In genomic region chr15:39051931-39052705, GRCh38 we compare ENCODE assay signal across 30 cellular contexts.
DNase-seq lines count a peak whose midpoint lies in the region; ATAC-seq and TF ChIP-seq lines count a peak whose summit lies in the region.
"Had no signal": no experiment of that assay in that cellular context is flagged by ENCODE, and none has a peak within 500 bp of the region (broad histone marks: within the 10 kb centered on the region; RNA-seq: fewer than 3 reads in every experiment).

No MANE protein-coding gene starts in this region.

- ATAC-seq in stimulated activated memory B cell treated with anti-CD40 and anti-IgM and Interleukin-4, amounts not matched to agents 10 μg/mL and 1 μg/mL and 100 μg/mL, for 72 hours = no peak
- ATAC-seq: GM12878, GM23338, Right ventricle myocardium inferior, SK-N-SH treated with all-trans-retinoic acid at 6 μM for 48 hours had no signal

- H3K79me2 ChIP-seq in osteoblast (ENCODE audit: insufficient read depth, low read length) = no peaks in the 10 kb centered on the region

- no peak overlapping the region for H3K4me2 ChIP-seq in osteoblast (ENCODE audit: insufficient read depth, low read length)
- H3K4me2 ChIP-seq: GM23338, KMS-11, PC-9 had no signal

- H3K27ac Mint-ChIP-seq in stimulated activated memory B cell treated with anti-CD40 and anti-IgM and Interleukin-4, amounts not matched to agents 10 μg/mL and 1 μg/mL and 100 μg/mL, for 72 hours = no peak overlapping the region

- peaks cover 19% of the 10 kb centered on the region for H3K9me3 Mint-ChIP-seq in stimulated activated memory B cell treated with anti-CD40 and anti-IgM and Interleukin-4, amounts not matched to agents 10 μg/mL and 1 μg/mL and 100 μg/mL, for 72 hours

- no peaks in the 10 kb centered on the region for H3K27me3 ChIP-seq in osteoblast (ENCODE audit: insufficient read depth, low read length)
- H3K27me3 ChIP-seq: SJCRH30 had no signal

- no peak overlapping the region for H3K27ac ChIP-seq in osteoblast (ENCODE audit: low read depth, low read length)
- H3K27ac ChIP-seq: KMS-11, PC-9, SJCRH30 had no signal

- no peaks in the 10 kb centered on the region for H4K20me1 ChIP-seq in osteoblast (ENCODE audit: insufficient read depth, low read length)

- no peak overlapping the region for H3K4me3 Mint-ChIP-seq in stimulated activated memory B cell treated with anti-CD40 and anti-IgM and Interleukin-4, amounts not matched to agents 10 μg/mL and 1 μg/mL and 100 μg/mL, for 72 hours
- H3K4me3 Mint-ChIP-seq: GM23338 had no signal

- no peaks in the 10 kb centered on the region for H3K36me3 Mint-ChIP-seq in stimulated activated memory B cell treated with anti-CD40 and anti-IgM and Interleukin-4, amounts not matched to agents 10 μg/mL and 1 μg/mL and 100 μg/mL, for 72 hours

- H3K9me3 ChIP-seq in osteoblast (ENCODE audit: low read depth, low read length) = no peaks in the 10 kb centered on the region
- H3K9me3 ChIP-seq: HAP-1 had no signal

- H3K4me1 Mint-ChIP-seq in stimulated activated memory B cell treated with anti-CD40 and anti-IgM and Interleukin-4, amounts not matched to agents 10 μg/mL and 1 μg/mL and 100 μg/mL, for 72 hours = no peaks in the 10 kb centered on the region
- H3K4me1 Mint-ChIP-seq: GM23338 had no signal

- no peaks in the 10 kb centered on the region for H3K27me3 Mint-ChIP-seq in stimulated activated memory B cell treated with anti-CD40 and anti-IgM and Interleukin-4, amounts not matched to agents 10 μg/mL and 1 μg/mL and 100 μg/mL, for 72 hours

- TF ChIP-seq CTCF in osteoblast (IDR thresholded peaks at IDR 0.05; ENCODE audit: extremely low read depth, low read depth, low read length) = no peak

- no peaks in the 10 kb centered on the region for H3K4me1 ChIP-seq in osteoblast (ENCODE audit: insufficient read depth, low read length)
- H3K4me1 ChIP-seq: HAP-1, SJCRH30 had no signal

- H3K36me3 ChIP-seq in osteoblast (ENCODE audit: insufficient read depth, low read length) = no peaks in the 10 kb centered on the region
- H3K36me3 ChIP-seq: HAP-1, SJCRH30 had no signal

- peak; percentile 93 for DNase-seq in DMS 273 (lab: John Stamatoyannopoulos, UW; ENCODE audit: unreplicated experiment)
- peak; percentile 74 for DNase-seq in NCI-H2171 (lab: John Stamatoyannopoulos, UW)
- peak; percentile 51 for DNase-seq in NCI-H82 (lab: John Stamatoyannopoulos, UW)
- DNase-seq in cerebellum (ENCODE audit: low spot score) = peak; percentile 57
- no peak for DNase-seq in osteoblast (ENCODE audit: insufficient read length, low spot score, missing footprints)
- no peak for DNase-seq in stimulated activated CD4-positive, alpha-beta T cell treated with anti-CD3 and anti-CD28 coated beads, Interleukin-4, amount 100 ng/mL, for 24 hours
- DNase-seq in T1000 (lab: John Stamatoyannopoulos, UW) = no peak
- DNase-seq: 8988T; ACHN; Calu3; DMS53; GDM1; IMR-90; MM.1S; NCI-H1048; NCI-H1417; NCI-H187 treated with DMSO at 0.1 percent for 48 hours; NCI-H2107; NCI-H510A; NCI-H748 treated with DMSO at 0.1 percent for 48 hours; NK-92 treated with Interleukin-12 subunit alpha and Interleukin-12 subunit beta, amount 100 ng/mL, for 24 hours; PC-9; SJCRH30 had no signal

- H2AFZ ChIP-seq in osteoblast (ENCODE audit: low read length) = no peak overlapping the region
- H2AFZ ChIP-seq: GM23338, PC-9 had no signal

- H3K4me3 ChIP-seq in osteoblast (ENCODE audit: insufficient read depth, low read length) = no peak overlapping the region
- H3K4me3 ChIP-seq: GM12878, GM23338, HAP-1, PC-9, SJCRH30 had no signal

Comparison
In these comparisons a context has a peak if more than half of its experiments do, and no peak if none do; other contexts are left out.
1. DNase-seq: peak in DMS 273 (single experiment), NCI-H2171 (single experiment), NCI-H82 (single experiment) and cerebellum (single experiment); none in osteoblast (single experiment), stimulated activated CD4-positive, alpha-beta T cell treated with anti-CD3 and anti-CD28 coated beads, Interleukin-4, amount 100 ng/mL, for 24 hours (single experiment) and T1000 (single experiment).